ENCODE assay signal across 22 cellular contexts in genomic region chr15:100899601-100900000, GRCh38. TPM values are rescaled to one million over a fixed set of nuclear protein-coding genes. Genes with fewer than 3 reads are reported as not detected.
DNase-seq lines count a peak whose midpoint lies in the region; ATAC-seq and TF ChIP-seq lines count a peak whose summit lies in the region.
"Had no signal": no experiment of that assay in that cellular context is flagged by ENCODE, and none has a peak within 500 bp of the region (broad histone marks: within the 10 kb centered on the region; RNA-seq: fewer than 3 reads in every experiment).

No MANE protein-coding gene starts in this region.

- H3K4me1 ChIP-seq in PC-9 (replicated peaks; ENCODE audit: insufficient read depth), result no peaks in the 10 kb centered on the region
- peaks cover 0 to 28% (median 20%) of the 10 kb centered on the region in 4 donors for H3K4me1 ChIP-seq in sigmoid colon

- no peak overlapping the region for H2AFZ ChIP-seq in PC-9

- H3K4me2 ChIP-seq in PC-9, result no peak overlapping the region

- H3K79me2 ChIP-seq in PC-9 (ENCODE audit: low read depth), result peaks cover 27% of the 10 kb centered on the region

- no peak for ATAC-seq in HG03196 (IDR thresholded peaks at IDR 0.05; ENCODE audit: unreplicated experiment)
- ATAC-seq: CD8-positive, alpha-beta T cell; GM12878; HCT116 had no signal

- POLR2A ChIA-PET in PC-9 (lab: Charles Lee; ENCODE audit: unreplicated experiment), result no interaction called here

- H3K9me3 ChIP-seq in PC-9 (ENCODE audit: insufficient read depth, low read depth) (no peaks in the 10 kb centered on the region), sigmoid colon (no peaks in the 10 kb centered on the region)
- H3K9me3 ChIP-seq: Caco-2 had no signal

- no peak for TF ChIP-seq POLR2A in sigmoid colon (IDR thresholded peaks at IDR 0.05)

- no TSS peak for BruUV-seq in PC-9 (replicated peaks; lab: Mats Ljungman, UMichigan)

- DNase-seq in PC-9, result no peak
- peak; percentile 46 for DNase-seq in dermis blood vessel endothelial cell
- DNase-seq in mesenteric fat pad (ENCODE audit: low spot score), result peak; percentile 28
- DNase-seq in sigmoid colon, result peak; percentile 40
- no peak for DNase-seq in UCSD-AML1 (lab: John Stamatoyannopoulos, UW; ENCODE audit: unreplicated experiment)
- no peak for DNase-seq in NCI-H187 treated with DMSO at 0.1 percent for 48 hours (lab: John Stamatoyannopoulos, UW)
- DNase-seq in GM19238 (ENCODE audit: insufficient read length, low spot score), result no peak
- DNase-seq: Caco-2; CD8-positive, alpha-beta T cell; EL; GDM1; NCI-H1092; NCI-H1417 treated with DMSO at 0.1 percent for 48 hours; NCI-H187; NCI-H2171 treated with DMSO at 0.1 percent for 48 hours; NCI-H345; NCI-H510A treated with DMSO at 0.1 percent for 48 hours; Right ventricle myocardium superior; RPMI8226 had no signal

- TF ChIP-seq CTCF in PC-9 (conservative IDR thresholded peaks at IDR 0.05), result no peak
- TF ChIP-seq CTCF in sigmoid colon (IDR thresholded peaks at IDR 0.05), result no peak

- H3F3A ChIP-seq in PC-9 (ENCODE audit: insufficient read depth, low read depth), result peaks cover 94% of the 10 kb centered on the region

- H3K27ac ChIP-seq in PC-9, result peak overlapping the region; percentile 10; the same call in 1 of the 2 replicates
- H3K27ac ChIP-seq in sigmoid colon, result peak overlapping the region in 1 of 4 donors; percentile 20

- H3K27me3 ChIP-seq in PC-9 (ENCODE audit: insufficient read depth, low read depth) (no peaks in the 10 kb centered on the region), sigmoid colon (no peaks in the 10 kb centered on the region)

- H3K9me2 ChIP-seq in PC-9 (ENCODE audit: insufficient read depth), result no peaks in the 10 kb centered on the region

- H3K36me3 ChIP-seq in PC-9 (ENCODE audit: low read depth) (peaks cover 94% of the 10 kb centered on the region), sigmoid colon (peaks cover 0 to 9% (median 0%) of the 10 kb centered on the region in 4 donors)

- CTCF ChIA-PET in PC-9 (lab: Charles Lee), result interaction anchor here (0.6 kb wide), 1 partner anchor 29 kb away, joined by 3 read pairs; no protein-coding TSS in a partner anchor

- 51 to 74% methylated on average over 5 of the region's 5 CpGs for WGBS in sigmoid colon, 2 donors

- H3K4me3 ChIP-seq in PC-9 (no peak overlapping the region), sigmoid colon (no peak overlapping the region)
- H3K4me3 ChIP-seq: GM12878 had no signal

- intact Hi-C loops in PC-9 (cut with micrococcal nuclease; ENCODE audit: unreplicated experiment), result no loop called here
- intact Hi-C loops in sigmoid colon (cut with DNase I), result no loop called here

- TF ChIP-seq EP300 in sigmoid colon (IDR thresholded peaks at IDR 0.05), result no peak

- peaks cover 17% of the 10 kb centered on the region for H4K20me1 ChIP-seq in PC-9 (ENCODE audit: insufficient read depth)

RNA-seq across cellular contexts. Expression of gene LRRK1, which starts 19.6 kb away (rescaled TPM):
- total RNA-seq in PC-9 (2021), result 15.7 and 22.4 TPM in 2 replicates
- total RNA-seq in dermis blood vessel endothelial cell, result 12.1 and 14.2 TPM in 2 replicates
- 23.5 TPM for total RNA-seq in mesenteric fat pad
- 10 to 100 TPM in 2 of 4 donors, 1 to 10 TPM in 2; 7.1 to 27.4 (median 9.2) TPM for total RNA-seq in sigmoid colon
- 10 to 100 TPM in 2 of 3 donors, 1 to 10 TPM in 1; 9.6 to 22.6 (median 10.2) TPM for polyA plus RNA-seq in sigmoid colon

RNA-seq across cellular contexts. Expression of gene ALDH1A3, which starts 20.0 kb away (rescaled TPM):
- total RNA-seq in PC-9 (2021), result 462 and 469 TPM in 2 replicates
- 26.4 and 51.2 TPM in 2 replicates for total RNA-seq in dermis blood vessel endothelial cell
- total RNA-seq in mesenteric fat pad, result 194 TPM
- 10 to 100 TPM; 36.4 to 71.2 (median 46.9) TPM for total RNA-seq in sigmoid colon
- 10 to 100 TPM in 1 of 3 donors, 1 to 10 TPM in 2; 8.6 to 13.2 (median 9.0) TPM for polyA plus RNA-seq in sigmoid colon
- total RNA-seq: CD8-positive, alpha-beta T cell had no signal

Comparison
In these comparisons a context has a peak if more than half of its experiments do, and no peak if none do; other contexts are left out.
1. DNase-seq: peak in dermis blood vessel endothelial cell (single experiment), mesenteric fat pad (single experiment) and sigmoid colon (single experiment); none in PC-9 (0 of 2), UCSD-AML1 (single experiment), NCI-H187 treated with DMSO at 0.1 percent for 48 hours (single experiment) and GM19238 (single experiment).